ENCODE assay signal across 10 cellular contexts in genomic region chr5:149310947-149311675, GRCh38. TPM values are rescaled to one million over a fixed set of nuclear protein-coding genes. Genes with fewer than 3 reads are reported as not detected.
A peak's percentile ranks its signal among the peaks of the same experiment; 100 is the strongest.
DNase-seq lines count a peak whose midpoint lies in the region; ATAC-seq and TF ChIP-seq lines count a peak whose summit lies in the region.
"Had no signal": no experiment of that assay in that cellular context is flagged by ENCODE, and none has a peak within 500 bp of the region (broad histone marks: within the 10 kb centered on the region; RNA-seq: fewer than 3 reads in every experiment).

No MANE protein-coding gene starts in this region.

- H3K27me3 Mint-ChIP-seq in endothelial cell (ENCODE audit: unreplicated experiment), result peaks cover 27% of the 10 kb centered on the region

- peaks cover 77% of the 10 kb centered on the region for H3K36me3 Mint-ChIP-seq in endothelial cell (ENCODE audit: low read depth, unreplicated experiment)

- peak overlapping the region; percentile 71 for H3K4me3 Mint-ChIP-seq in endothelial cell (ENCODE audit: unreplicated experiment)
- H3K4me3 Mint-ChIP-seq: dendritic cell treated with granulocyte-macrophage colony-stimulating factor and Interleukin-4, amounts not matched to agents 40 ng/mL and 50 ng/mL, for 4 days had no signal

- no peaks in the 10 kb centered on the region for H3K9me3 Mint-ChIP-seq in endothelial cell (ENCODE audit: unreplicated experiment)
- H3K9me3 Mint-ChIP-seq: dendritic cell treated with granulocyte-macrophage colony-stimulating factor and Interleukin-4, amounts not matched to agents 40 ng/mL and 50 ng/mL, for 4 days had no signal

- peaks cover 62% of the 10 kb centered on the region for H3K4me1 Mint-ChIP-seq in endothelial cell (ENCODE audit: unreplicated experiment)

- no peak for TF ChIP-seq CTCF in endothelial cell (IDR thresholded peaks at IDR 0.05; ENCODE audit: unreplicated experiment)

- H3K27ac Mint-ChIP-seq in endothelial cell (ENCODE audit: unreplicated experiment), result peak overlapping the region; percentile 78
- H3K27ac Mint-ChIP-seq: dendritic cell treated with granulocyte-macrophage colony-stimulating factor and Interleukin-4, amounts not matched to agents 40 ng/mL and 50 ng/mL, for 4 days had no signal

- DNase-seq in EH (ENCODE audit: low read depth) (peak; percentile 75), NCI-H2227 treated with DMSO at 0.1 percent for 48 hours (lab: John Stamatoyannopoulos, UW) (peak; percentile 12), endothelial cell (ENCODE audit: low spot score) (no peak), lung microvascular endothelial cell (ENCODE audit: low read depth in 2 of 2) (peak; percentile 85 to 93), NCI-H146 treated with DMSO at 0.1 percent for 48 hours (lab: John Stamatoyannopoulos, UW; ENCODE audit: unreplicated experiment) (no peak), NCI-H2081 treated with DMSO at 0.1 percent for 48 hours (lab: John Stamatoyannopoulos, UW) (no peak)
- DNase-seq in stimulated activated CD4-positive, alpha-beta T cell treated with anti-CD3 and anti-CD28 coated beads, Interleukin-2, amount 100 ng/mL, for 24 hours, result no peak
- DNase-seq: SIG-M5 had no signal

- ATAC-seq in HG03196 (IDR thresholded peaks at IDR 0.05; ENCODE audit: unreplicated experiment), result no peak

RNA-seq across cellular contexts. Expression of gene GRPEL2, which starts 34.2 kb away (rescaled TPM):
- total RNA-seq in endothelial cell (ENCODE audit: unreplicated experiment) (51.1 TPM), lung microvascular endothelial cell (39.7 and 128 TPM in 2 replicates)

RNA-seq across cellular contexts. Expression of gene AFAP1L1, which starts 39.5 kb away (rescaled TPM):
- total RNA-seq in endothelial cell (ENCODE audit: unreplicated experiment) (393 TPM), lung microvascular endothelial cell (106 and 219 TPM in 2 replicates)

RNA-seq across cellular contexts. Expression of gene PCYOX1L, which starts 46.7 kb away (rescaled TPM):
- 18.3 TPM for total RNA-seq in endothelial cell (ENCODE audit: unreplicated experiment)
- total RNA-seq in lung microvascular endothelial cell, result 9.8 and 13.3 TPM in 2 replicates

Comparison
In these comparisons a context has a peak if more than half of its experiments do, and no peak if none do; other contexts are left out.
1. DNase-seq: peak in EH (single experiment), NCI-H2227 treated with DMSO at 0.1 percent for 48 hours (single experiment) and lung microvascular endothelial cell (2 of 2); none in endothelial cell (single experiment), NCI-H146 treated with DMSO at 0.1 percent for 48 hours (single experiment), stimulated activated CD4-positive, alpha-beta T cell treated with anti-CD3 and anti-CD28 coated beads, Interleukin-2, amount 100 ng/mL, for 24 hours (0 of 2) and NCI-H2081 treated with DMSO at 0.1 percent for 48 hours (single experiment).